Comparison of ENCODE assay signal across 13 cellular contexts in the genomic region with DNA sequence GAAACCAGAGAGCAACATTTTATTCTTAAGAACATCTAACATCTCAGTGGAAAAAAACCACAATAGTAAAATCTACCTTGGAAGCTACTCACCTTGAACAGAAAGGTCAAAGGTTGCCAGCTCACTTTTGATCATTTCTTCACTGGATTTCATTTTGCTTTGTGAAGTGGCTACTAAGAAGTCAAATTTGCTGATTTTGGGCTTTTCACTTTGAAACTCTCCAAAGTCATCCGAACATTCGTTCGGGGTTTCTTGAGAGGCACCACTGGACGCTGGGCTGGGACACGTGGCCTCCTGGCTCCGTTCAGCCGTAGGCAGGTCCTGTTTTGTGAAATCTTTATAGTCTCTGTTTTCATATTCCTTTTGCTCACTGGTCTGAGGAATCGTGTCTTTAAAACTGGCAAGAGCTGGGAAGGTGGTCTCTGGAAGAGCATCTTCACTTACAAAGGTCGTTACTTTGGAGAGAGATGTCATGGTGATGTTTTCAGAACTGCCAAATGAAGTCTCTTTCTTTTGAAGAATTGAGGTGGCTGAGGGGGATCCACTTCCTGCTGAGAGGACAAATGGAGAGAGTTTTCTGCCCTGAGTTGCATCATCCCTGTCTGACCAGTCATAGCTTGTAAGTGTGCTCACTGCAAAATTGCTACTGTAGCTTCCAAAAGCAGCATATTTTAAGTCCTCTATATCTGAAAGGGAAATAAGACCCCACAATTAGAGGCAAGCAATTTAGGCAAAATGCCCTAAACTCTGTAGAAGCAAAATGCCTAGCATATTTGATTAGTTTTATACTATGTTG. TPM values are rescaled to one million over a fixed set of nuclear protein-coding genes. Genes with fewer than 3 reads are reported as not detected.
DNase-seq lines count a peak whose midpoint lies in the region; ATAC-seq and TF ChIP-seq lines count a peak whose summit lies in the region.
"Had no signal": no experiment of that assay in that cellular context is flagged by ENCODE, and none has a peak within 500 bp of the region (broad histone marks: within the 10 kb centered on the region; RNA-seq: fewer than 3 reads in every experiment).

No MANE protein-coding gene starts in this region.

- H3K36me3 Mint-ChIP-seq in activated T-cell treated with anti-CD3 and anti-CD28 coated beads, Interleukin-2, amount 50 U/mL, for 72 hours (ENCODE audit: insufficient read depth in 2 of 2), result peaks cover 6 to 31% of the 10 kb centered on the region in 2 donors
- peaks cover 41% of the 10 kb centered on the region for H3K36me3 Mint-ChIP-seq in activated T-cell treated with anti-CD3 and anti-CD28 coated beads, Interleukin-2, amount 50 U/mL, for 4 hours (ENCODE audit: insufficient read depth)
- peaks cover 40% of the 10 kb centered on the region for H3K36me3 Mint-ChIP-seq in osteocyte (ENCODE audit: unreplicated experiment)

- CTCF ChIA-PET in RWPE1 (lab: Yijun Ruan, JAX), result interaction anchor here (1.3 kb wide), 1 partner anchor 14 kb away, joined by 4 read pairs; no protein-coding TSS in a partner anchor

- H3K4me1 ChIP-seq in esophagus squamous epithelium, result peaks cover 0 to 7% (median 0%) of the 10 kb centered on the region in 3 donors

- TF ChIP-seq CTCF in RWPE1 (conservative IDR thresholded peaks at IDR 0.05; ENCODE audit: low read depth) (no peak), osteocyte (IDR thresholded peaks at IDR 0.05) (no peak), esophagus squamous epithelium (IDR thresholded peaks at IDR 0.05) (no peak)

- H3K36me3 ChIP-seq in esophagus squamous epithelium, result peaks cover 0 to 78% (median 44%) of the 10 kb centered on the region in 3 donors

- H3K4me3 Mint-ChIP-seq in activated T-cell treated with anti-CD3 and anti-CD28 coated beads, Interleukin-2, amount 50 U/mL, for 72 hours, result peak overlapping the region; percentile 20 to 36
- no peak overlapping the region for H3K4me3 Mint-ChIP-seq in activated T-cell treated with anti-CD3 and anti-CD28 coated beads, Interleukin-2, amount 50 U/mL, for 4 hours
- no peak overlapping the region for H3K4me3 Mint-ChIP-seq in osteocyte (ENCODE audit: unreplicated experiment)
- H3K4me3 Mint-ChIP-seq: stimulated activated naive B cell treated with anti-CD40 and anti-IgM and Interleukin-4, amounts not matched to agents 10 μg/mL and 1 μg/mL and 100 μg/mL, for 72 hours had no signal

- ATAC-seq in activated T-cell treated with anti-CD3 and anti-CD28 coated beads, Interleukin-2, amount 50 U/mL, for 72 hours (replicated peaks in 1 of 2), result peak in 1 of 2 donors; percentile 61
- ATAC-seq in activated T-cell treated with anti-CD3 and anti-CD28 coated beads, Interleukin-2, amount 50 U/mL, for 4 hours, result no peak
- ATAC-seq: Panc1; stimulated activated naive B cell treated with anti-CD40 and anti-IgM and Interleukin-4, amounts not matched to agents 10 μg/mL and 1 μg/mL and 100 μg/mL, for 72 hours had no signal

- intact Hi-C loops in esophagus squamous epithelium (cut with DNase I), result no loop called here

- peak overlapping the region; percentile 82 for H3K27ac Mint-ChIP-seq in activated T-cell treated with anti-CD3 and anti-CD28 coated beads, Interleukin-2, amount 50 U/mL, for 72 hours
- peak overlapping the region; percentile 68 for H3K27ac Mint-ChIP-seq in osteocyte (ENCODE audit: unreplicated experiment)
- H3K27ac Mint-ChIP-seq: stimulated activated naive B cell treated with anti-CD40 and anti-IgM and Interleukin-4, amounts not matched to agents 10 μg/mL and 1 μg/mL and 100 μg/mL, for 72 hours had no signal

- 85 to 90% methylated on average over 9 of the region's 9 CpGs for WGBS in esophagus squamous epithelium, 2 donors

- no peaks in the 10 kb centered on the region for H3K27me3 Mint-ChIP-seq in activated T-cell treated with anti-CD3 and anti-CD28 coated beads, Interleukin-2, amount 50 U/mL, for 72 hours (ENCODE audit: low read depth)
- no peaks in the 10 kb centered on the region for H3K27me3 Mint-ChIP-seq in activated T-cell treated with anti-CD3 and anti-CD28 coated beads, Interleukin-2, amount 50 U/mL, for 4 hours (ENCODE audit: low read depth)
- no peaks in the 10 kb centered on the region for H3K27me3 Mint-ChIP-seq in osteocyte (ENCODE audit: unreplicated experiment)
- H3K27me3 Mint-ChIP-seq: stimulated activated naive B cell treated with anti-CD40 and anti-IgM and Interleukin-4, amounts not matched to agents 10 μg/mL and 1 μg/mL and 100 μg/mL, for 72 hours had no signal

- peak overlapping the region; percentile 59 for H3K27ac ChIP-seq in RWPE1
- H3K27ac ChIP-seq in epithelial cell of prostate, result peak overlapping the region; percentile 41
- H3K27ac ChIP-seq in esophagus squamous epithelium, result no peak overlapping the region
- H3K27ac ChIP-seq: WERI-Rb-1 had no signal

- peak in 1 of 2 donors; percentile 15 for DNase-seq in activated T-cell treated with anti-CD3 and anti-CD28 coated beads, Interleukin-2, amount 50 U/mL, for 72 hours
- DNase-seq in activated T-cell treated with anti-CD3 and anti-CD28 coated beads, Interleukin-2, amount 50 U/mL, for 4 hours, result no peak
- DNase-seq in RWPE1 (ENCODE audit: low spot score), result peak; percentile 15
- DNase-seq in epithelial cell of prostate (ENCODE audit: low read depth, low spot score), result no peak
- DNase-seq in osteocyte (ENCODE audit: extremely low spot score, unreplicated experiment), result no peak
- no peak for DNase-seq in CD1c-positive myeloid dendritic cell (ENCODE audit: extremely low spot score)
- DNase-seq in GM19240 (ENCODE audit: insufficient read length, low spot score), result no peak
- DNase-seq in esophagus squamous epithelium (lab: John Stamatoyannopoulos, UW), result no peak
- DNase-seq: aorta; NCI-H187; stimulated activated naive B cell treated with anti-CD40 and anti-IgM and Interleukin-4, amounts not matched to agents 10 μg/mL and 1 μg/mL and 100 μg/mL, for 72 hours; WERI-Rb-1 had no signal

- no peak overlapping the region for H3K4me3 ChIP-seq in esophagus squamous epithelium

- H3K4me1 Mint-ChIP-seq in activated T-cell treated with anti-CD3 and anti-CD28 coated beads, Interleukin-2, amount 50 U/mL, for 72 hours (ENCODE audit: low read depth), result peaks cover 23% of the 10 kb centered on the region
- peaks cover 6% of the 10 kb centered on the region for H3K4me1 Mint-ChIP-seq in activated T-cell treated with anti-CD3 and anti-CD28 coated beads, Interleukin-2, amount 50 U/mL, for 4 hours (ENCODE audit: low read depth)
- peaks cover 22% of the 10 kb centered on the region for H3K4me1 Mint-ChIP-seq in osteocyte (ENCODE audit: unreplicated experiment)

- no peaks in the 10 kb centered on the region for H3K9me3 Mint-ChIP-seq in activated T-cell treated with anti-CD3 and anti-CD28 coated beads, Interleukin-2, amount 50 U/mL, for 72 hours
- no peaks in the 10 kb centered on the region for H3K9me3 Mint-ChIP-seq in activated T-cell treated with anti-CD3 and anti-CD28 coated beads, Interleukin-2, amount 50 U/mL, for 4 hours
- no peaks in the 10 kb centered on the region for H3K9me3 Mint-ChIP-seq in osteocyte (ENCODE audit: unreplicated experiment)
- H3K9me3 Mint-ChIP-seq: stimulated activated naive B cell treated with anti-CD40 and anti-IgM and Interleukin-4, amounts not matched to agents 10 μg/mL and 1 μg/mL and 100 μg/mL, for 72 hours had no signal

- TF ChIP-seq POLR2A in esophagus squamous epithelium (IDR thresholded peaks at IDR 0.05), result no peak

- H3K27me3 ChIP-seq in esophagus squamous epithelium, result no peaks in the 10 kb centered on the region

- POLR2A ChIA-PET in RWPE1 (lab: Yijun Ruan, JAX; ENCODE audit: low non-redundant PET), result no interaction called here

- no peaks in the 10 kb centered on the region for H3K9me3 ChIP-seq in esophagus squamous epithelium

RNA-seq across cellular contexts. Expression of a gene that starts 52.4 kb away (rescaled TPM):
- total RNA-seq in activated T-cell treated with anti-CD3 and anti-CD28 coated beads, Interleukin-2, amount 50 U/mL, for 72 hours, result 10 to 100 TPM; 11.2 to 13.8 TPM
- 10 to 100 TPM; 18.2 to 21.8 (median 18.2) TPM for total RNA-seq in activated T-cell treated with anti-CD3 and anti-CD28 coated beads, Interleukin-2, amount 50 U/mL, for 4 hours
- total RNA-seq in osteocyte, result 34.4 and 35.7 TPM in 2 replicates
- total RNA-seq in esophagus squamous epithelium, result 10 to 100 TPM; 11.4 to 28.8 (median 20.4) TPM

Comparison
In these comparisons a context has a peak if more than half of its experiments do, and no peak if none do; other contexts are left out.
1. H3K4me3 Mint-ChIP-seq: peak in activated T-cell treated with anti-CD3 and anti-CD28 coated beads, Interleukin-2, amount 50 U/mL, for 72 hours (2 of 2); none in activated T-cell treated with anti-CD3 and anti-CD28 coated beads, Interleukin-2, amount 50 U/mL, for 4 hours (single experiment) and osteocyte (single experiment).
2. H3K27ac ChIP-seq: peak in RWPE1 (single experiment) and epithelial cell of prostate (single experiment); none in esophagus squamous epithelium (0 of 4).